Comparison of ENCODE assay signal across 29 cellular contexts in the genomic region with DNA sequence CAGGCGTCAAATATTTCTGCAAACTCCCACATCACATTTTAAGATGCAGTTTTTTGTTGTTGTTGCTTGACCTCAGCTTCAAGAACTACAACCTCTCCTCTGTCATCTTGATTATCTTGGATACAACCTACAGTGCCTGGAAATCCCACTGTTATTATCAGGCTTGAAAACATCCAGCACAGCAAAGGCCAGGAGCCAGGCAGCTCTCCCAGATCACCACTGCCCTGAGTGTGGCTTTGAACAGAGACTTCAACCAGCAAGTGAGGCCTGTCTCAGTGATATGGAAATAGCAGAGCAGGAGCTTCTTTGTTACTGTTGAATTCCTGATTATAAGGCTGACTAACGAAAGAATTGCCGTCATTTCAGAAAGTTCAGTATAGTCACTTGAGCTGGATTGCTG. TPM values are rescaled to one million over a fixed set of nuclear protein-coding genes. Genes with fewer than 3 reads are reported as not detected.
"Had no signal": no experiment of that assay in that cellular context is flagged by ENCODE, and none has a peak within 500 bp of the region (broad histone marks: within the 10 kb centered on the region; RNA-seq: fewer than 3 reads in every experiment).

No MANE protein-coding gene starts in this region.

- H3K9me3 ChIP-seq: adrenal gland, body of pancreas, colonic mucosa, gastrocnemius medialis, heart left ventricle had no signal

- H3K27ac ChIP-seq: adrenal gland, body of pancreas, colonic mucosa, foreskin keratinocyte, gastrocnemius medialis, heart left ventricle had no signal

- DNase-seq: activated CD4-positive, alpha-beta memory T cell treated with anti-CD3 and anti-CD28 coated beads, Interleukin-2, amount 10 ng/mL, durations not matched to agents 7 days and 5 days; activated CD4-positive, alpha-beta T cell treated with anti-CD3 and anti-CD28 coated beads for 1 hour; activated CD4-positive, alpha-beta T cell treated with anti-CD3 and anti-CD28 coated beads for 4 hours; activated CD4-positive, alpha-beta T cell treated with anti-CD3 and anti-CD28 coated beads, Interleukin-2, amount 10 ng/mL, durations not matched to agents 7 days and 5 days; activated CD4-positive, alpha-beta T cell treated with anti-CD3 and anti-CD28 coated beads, Interleukin-2, amount 50 U/mL, for 4 hours; activated effector memory CD4-positive, alpha-beta T cell treated with Interleukin-2 at 50 U/mL for 16 hours; activated gamma-delta T cell treated with Interleukin-2 at 50 U/mL for 16 hours; activated naive CD4-positive, alpha-beta T cell treated with Interleukin-2 at 50 U/mL for 16 hours; activated naive CD8-positive, alpha-beta T cell treated with anti-CD3 and anti-CD28 coated beads for 36 hours; activated naive CD8-positive, alpha-beta T cell treated with anti-CD3 and anti-CD28 coated beads, Interleukin-2, amount 50 U/mL, for 24 hours; activated T-cell treated with anti-CD3 and anti-CD28 coated beads, Interleukin-2, amount 50 U/mL, for 4 hours; adrenal gland; amygdala; aorta; body of pancreas; caudate nucleus; cerebellar nuclear complex; colonic mucosa; effector CD8-positive, alpha-beta T cell; foreskin keratinocyte; gastrocnemius medialis; glutamatergic neuron; heart left ventricle; T-helper 2 cell had no signal

- H3K36me3 ChIP-seq: adrenal gland, colonic mucosa, gastrocnemius medialis, heart left ventricle had no signal

- H3K4me1 ChIP-seq: adrenal gland, body of pancreas, colonic mucosa, foreskin keratinocyte, gastrocnemius medialis, heart left ventricle had no signal

- H3K27me3 ChIP-seq: adrenal gland, body of pancreas, colonic mucosa, gastrocnemius medialis, heart left ventricle had no signal

- H3K4me3 ChIP-seq: adrenal gland, body of pancreas, colonic mucosa, gastrocnemius medialis, heart left ventricle had no signal

- ATAC-seq: activated naive CD8-positive, alpha-beta T cell treated with anti-CD3 and anti-CD28 coated beads, Interleukin-2, amount 50 U/mL, for 24 hours; activated T-cell treated with anti-CD3 and anti-CD28 coated beads, Interleukin-2, amount 50 U/mL, for 4 hours; activated T-helper 17 cell treated with anti-CD3 and anti-CD28 coated beads, Interleukin-2, amount 50 U/mL, for 72 hours; body of pancreas; esophagus mucosa; foreskin keratinocyte; gastrocnemius medialis; heart left ventricle had no signal

RNA-seq across cellular contexts. Expression of gene CCDC190, which starts 28.5 kb away (rescaled TPM):
- total RNA-seq: activated CD4-positive, alpha-beta memory T cell treated with anti-CD3 and anti-CD28 coated beads, Interleukin-2, amount 10 ng/mL, durations not matched to agents 7 days and 5 days; activated CD4-positive, alpha-beta T cell treated with anti-CD3 and anti-CD28 coated beads, Interleukin-2, amount 10 ng/mL, durations not matched to agents 7 days and 5 days; activated naive CD8-positive, alpha-beta T cell treated with anti-CD3 and anti-CD28 coated beads for 36 hours; activated T-cell treated with anti-CD3 and anti-CD28 coated beads, Interleukin-2, amount 50 U/mL, for 4 hours; activated T-helper 17 cell treated with anti-CD3 and anti-CD28 coated beads, Interleukin-2, amount 50 U/mL, for 72 hours; adrenal gland; body of pancreas; colonic mucosa; dermis microvascular lymphatic vessel endothelial cell; epithelial cell of proximal tubule; foreskin keratinocyte; gastrocnemius medialis; T-helper 1 cell treated with Interleukin-12 subunit alpha and Interleukin-12 subunit beta and Interleukin-4 antibody, amounts not matched to agents 30 ng/mL and 1 ng/mL, for 36 hours had no signal
- polyA plus RNA-seq: adrenal gland, foreskin keratinocyte had no signal
